In genomic region chr4:44629280-44629866, GRCh38 we compare ENCODE assay signal across 8 cellular contexts. TPM values are rescaled to one million over a fixed set of nuclear protein-coding genes. Genes with fewer than 3 reads are reported as not detected.
DNase-seq lines count a peak whose midpoint lies in the region; ATAC-seq and TF ChIP-seq lines count a peak whose summit lies in the region.

No MANE protein-coding gene starts in this region.

- DNase-seq in Caco-2, result peak; percentile 38 to 49
- DNase-seq in GM19238 (ENCODE audit: insufficient read length, low spot score), result peak; percentile 9
- peak; percentile 48 for DNase-seq in NCI-H2171 treated with DMSO at 0.1 percent for 48 hours (lab: John Stamatoyannopoulos, UW)
- peak in 8 of 9 donors; percentile 11 to 46 (median 31) for DNase-seq in naive thymus-derived CD4-positive, alpha-beta T cell
- no peak for DNase-seq in uterus

- H3K27ac ChIP-seq in naive thymus-derived CD4-positive, alpha-beta T cell (ENCODE audit: low read depth, low read length), result no peak overlapping the region
- H3K27ac ChIP-seq in uterus, result no peak overlapping the region

- H3K36me3 Mint-ChIP-seq in Caco-2 (ENCODE audit: insufficient read depth, unreplicated experiment), result no peaks in the 10 kb centered on the region
- no peaks in the 10 kb centered on the region for H3K36me3 Mint-ChIP-seq in naive thymus-derived CD4-positive, alpha-beta T cell

- H3K27ac Mint-ChIP-seq in Caco-2 (ENCODE audit: unreplicated experiment), result no peak overlapping the region
- no peak overlapping the region for H3K27ac Mint-ChIP-seq in naive thymus-derived CD4-positive, alpha-beta T cell

- intact Hi-C loops in Caco-2 (cut with micrococcal nuclease; ENCODE audit: unreplicated experiment) (loop anchor here (1.0 to 2.0 kb wide), 3 partner anchors 204 to 1497 kb away; no protein-coding TSS in a partner anchor), uterus (cut with DNase I; ENCODE audit: low total_unique reads) (no loop called here)
- intact Hi-C loops in naive thymus-derived CD4-positive, alpha-beta T cell (cut with micrococcal nuclease), result loop anchor here (1.0 to 10.0 kb wide), 5 partner anchors 49 to 1635 kb away; partner anchors contain the start of genes GUF1 (in 1 of the 2) and KCTD8 (in 1 of the 2)

- BruUV-seq in Caco-2 (replicated peaks; lab: Mats Ljungman, UMichigan), result no TSS peak

- no peak overlapping the region for H3K4me3 ChIP-seq in Caco-2 (ENCODE audit: low read depth, low read length)
- no peak overlapping the region for H3K4me3 ChIP-seq in naive thymus-derived CD4-positive, alpha-beta T cell (ENCODE audit: low read length)
- H3K4me3 ChIP-seq in uterus, result no peak overlapping the region

- H3K4me1 Mint-ChIP-seq in Caco-2 (ENCODE audit: low read depth, unreplicated experiment), result no peaks in the 10 kb centered on the region
- peaks cover 0 to 4% (median 0%) of the 10 kb centered on the region in 7 donors for H3K4me1 Mint-ChIP-seq in naive thymus-derived CD4-positive, alpha-beta T cell

- H3K4me1 ChIP-seq in Caco-2 (no peaks in the 10 kb centered on the region), uterus (no peaks in the 10 kb centered on the region)
- H3K4me1 ChIP-seq in naive thymus-derived CD4-positive, alpha-beta T cell (ENCODE audit: control insufficient read depth in 2 of 2, insufficient read depth in 2 of 2, low read length in 2 of 2), result no peaks in the 10 kb centered on the region

- H3K36me3 ChIP-seq in Caco-2 (ENCODE audit: control insufficient read depth, insufficient read depth, low read length) (no peaks in the 10 kb centered on the region), uterus (no peaks in the 10 kb centered on the region)
- H3K36me3 ChIP-seq in naive thymus-derived CD4-positive, alpha-beta T cell (ENCODE audit: control insufficient read depth in 2 of 3, insufficient read depth in 3 of 3, low read length in 3 of 3), result no peaks in the 10 kb centered on the region

- ATAC-seq in HG03103 (IDR thresholded peaks at IDR 0.05; ENCODE audit: low read depth, unreplicated experiment), result peak; percentile 97
- peak; percentile 66 to 81 for ATAC-seq in activated CD4-positive, CD25-positive, alpha-beta regulatory T cell treated with anti-CD3 and anti-CD28 coated beads, Interleukin-2, amount 50 U/mL, for 24 hours
- peak; percentile 71 for ATAC-seq in esophagus mucosa
- ATAC-seq in naive thymus-derived CD4-positive, alpha-beta T cell, result peak; percentile 85

- CTCF ChIA-PET in Caco-2 (lab: Charles Lee), result no interaction called here
- CTCF ChIA-PET in naive thymus-derived CD4-positive, alpha-beta T cell (lab: Charles Lee), result interaction anchor here (1.0 kb wide), 1 partner anchor 15 kb away, joined by 3 read pairs; no protein-coding TSS in a partner anchor

- H3K27me3 ChIP-seq in Caco-2 (replicated peaks; ENCODE audit: control insufficient read depth, insufficient read depth, low read length) (no peaks in the 10 kb centered on the region; the same call in 1 of the 2 replicates), uterus (no peaks in the 10 kb centered on the region)
- no peaks in the 10 kb centered on the region for H3K27me3 ChIP-seq in naive thymus-derived CD4-positive, alpha-beta T cell (ENCODE audit: control insufficient read depth in 2 of 2, insufficient read depth in 2 of 2, low read length in 2 of 2)

- H3K27me3 Mint-ChIP-seq in Caco-2 (ENCODE audit: insufficient read depth, unreplicated experiment), result peaks cover 2% of the 10 kb centered on the region
- H3K27me3 Mint-ChIP-seq in naive thymus-derived CD4-positive, alpha-beta T cell, result peaks cover 0 to 4% (median 0%) of the 10 kb centered on the region in 5 donors

- POLR2A ChIA-PET in Caco-2 (lab: Charles Lee), result no interaction called here
- POLR2A ChIA-PET in naive thymus-derived CD4-positive, alpha-beta T cell (lab: Charles Lee), result no interaction called here

- H3K9me3 Mint-ChIP-seq in Caco-2 (ENCODE audit: unreplicated experiment), result no peaks in the 10 kb centered on the region
- H3K9me3 Mint-ChIP-seq in naive thymus-derived CD4-positive, alpha-beta T cell, result no peaks in the 10 kb centered on the region

- no peak overlapping the region for H3K4me3 Mint-ChIP-seq in Caco-2 (ENCODE audit: unreplicated experiment)
- H3K4me3 Mint-ChIP-seq in naive thymus-derived CD4-positive, alpha-beta T cell, result no peak overlapping the region

- TF ChIP-seq CTCF in Caco-2 (IDR thresholded peaks at IDR 0.05; ENCODE audit: insufficient read depth in 1 of 2, low read depth in 1 of 2, low read length in 1 of 2, severe bottlenecking in 1 of 2, unreplicated experiment in 1 of 2) (peak; percentile 55 to 67), uterus (IDR thresholded peaks at IDR 0.05) (peak; percentile 17 to 43 (median 37))

- H3K9me3 ChIP-seq in Caco-2 (no peaks in the 10 kb centered on the region), uterus (no peaks in the 10 kb centered on the region)
- no peaks in the 10 kb centered on the region for H3K9me3 ChIP-seq in naive thymus-derived CD4-positive, alpha-beta T cell (ENCODE audit: control insufficient read depth in 2 of 3, low read length in 3 of 3)

- no peak for TF ChIP-seq POLR2A in uterus (IDR thresholded peaks at IDR 0.05)

RNA-seq across cellular contexts. Expression of gene YIPF7, which starts 22.1 kb away (rescaled TPM):
- not detected in 2 replicates for total RNA-seq in Caco-2 (2022)
- total RNA-seq in esophagus mucosa, result not detected
- total RNA-seq in naive thymus-derived CD4-positive, alpha-beta T cell, result not detected
- not detected for polyA plus RNA-seq in naive thymus-derived CD4-positive, alpha-beta T cell
- 1 to 10 TPM in 1 of 4 donors, under 1 TPM in 1, not detected in 2; 0.98 to 4.6 TPM for total RNA-seq in uterus

RNA-seq across cellular contexts. Expression of gene GUF1, which starts 48.8 kb away (rescaled TPM):
- total RNA-seq in Caco-2 (2022) (27.6 and 29.0 TPM in 2 replicates), esophagus mucosa (18.5 TPM), uterus (10 to 100 TPM in 3 of 4 donors, 1 to 10 TPM in 1; 3.8 to 32.3 (median 19.0) TPM)
- total RNA-seq in naive thymus-derived CD4-positive, alpha-beta T cell, result 10 to 100 TPM; 15.5 to 26.0 (median 25.0) TPM
- 10 to 100 TPM; 11.0 to 11.3 TPM for polyA plus RNA-seq in naive thymus-derived CD4-positive, alpha-beta T cell

Comparison
In these comparisons a context has a peak if more than half of its experiments do, and no peak if none do; other contexts are left out.
1. DNase-seq: peak in Caco-2 (2 of 2), GM19238 (single experiment), NCI-H2171 treated with DMSO at 0.1 percent for 48 hours (single experiment) and naive thymus-derived CD4-positive, alpha-beta T cell (8 of 9); none in uterus (0 of 2).
2. Peak in every context shown above with its lines, with median percentiles within 50 percentile points of each other: ATAC-seq.